Comparison of ENCODE assay signal across 12 cellular contexts in genomic region chr11:119518746-119519382, GRCh38.
DNase-seq lines count a peak whose midpoint lies in the region; ATAC-seq and TF ChIP-seq lines count a peak whose summit lies in the region.
"Had no signal": no experiment of that assay in that cellular context is flagged by ENCODE, and none has a peak within 500 bp of the region (broad histone marks: within the 10 kb centered on the region; RNA-seq: fewer than 3 reads in every experiment).

No MANE protein-coding gene starts in this region.

- peak; percentile 11 for DNase-seq in stimulated activated CD4-positive, alpha-beta T cell treated with anti-CD3 and anti-CD28 coated beads, Interleukin-1b, Interleukin-23, amount 100 ng/mL, for 48 hours
- no peak for DNase-seq in stimulated activated CD4-positive, alpha-beta T cell treated with anti-CD3 and anti-CD28 coated beads, Interleukin-12 subunit alpha, Interleukin-12 subunit beta, amount 100 ng/mL, for 4 hours
- peak; percentile 60 for DNase-seq in fibroblast of mammary gland (ENCODE audit: low read depth)
- DNase-seq in smooth muscle cell of the brain vasculature (ENCODE audit: low read depth, low spot score) = peak; percentile 9
- no peak for DNase-seq in C1 segment of cervical spinal cord (lab: John Stamatoyannopoulos, UW)
- no peak for DNase-seq in stimulated activated naive CD4-positive, alpha-beta T cell treated with Interleukin-2 at 50 U/mL for 16 hours (lab: John Stamatoyannopoulos, UW)
- DNase-seq: COR-L47, NCI-H446, substantia nigra had no signal

- no peak for ATAC-seq in HG03045 (IDR thresholded peaks at IDR 0.05; ENCODE audit: unreplicated experiment)

- no peak overlapping the region for H3K4me3 ChIP-seq in fibroblast of mammary gland (ENCODE audit: control insufficient read depth, low read depth, low read length)
- H3K4me3 ChIP-seq: skin epidermis had no signal

- TF ChIP-seq CTCF in fibroblast of mammary gland (conservative IDR thresholded peaks at IDR 0.05; ENCODE audit: control insufficient read depth, insufficient read depth, low read depth, low read length) = no peak

TF ChIP-seq in PFSK-1, 5 proteins besides CTCF, POLR2A, EP300 and RAD21:
- TF ChIP-seq SIN3A (IDR thresholded peaks at IDR 0.05; ENCODE audit: borderline replicate concordance, insufficient read depth, low read length) (no peak), TAF1 (IDR thresholded peaks at IDR 0.05; ENCODE audit: borderline replicate concordance, insufficient read depth, low read length) (no peak)
- TF ChIP-seq, protein P1, sequence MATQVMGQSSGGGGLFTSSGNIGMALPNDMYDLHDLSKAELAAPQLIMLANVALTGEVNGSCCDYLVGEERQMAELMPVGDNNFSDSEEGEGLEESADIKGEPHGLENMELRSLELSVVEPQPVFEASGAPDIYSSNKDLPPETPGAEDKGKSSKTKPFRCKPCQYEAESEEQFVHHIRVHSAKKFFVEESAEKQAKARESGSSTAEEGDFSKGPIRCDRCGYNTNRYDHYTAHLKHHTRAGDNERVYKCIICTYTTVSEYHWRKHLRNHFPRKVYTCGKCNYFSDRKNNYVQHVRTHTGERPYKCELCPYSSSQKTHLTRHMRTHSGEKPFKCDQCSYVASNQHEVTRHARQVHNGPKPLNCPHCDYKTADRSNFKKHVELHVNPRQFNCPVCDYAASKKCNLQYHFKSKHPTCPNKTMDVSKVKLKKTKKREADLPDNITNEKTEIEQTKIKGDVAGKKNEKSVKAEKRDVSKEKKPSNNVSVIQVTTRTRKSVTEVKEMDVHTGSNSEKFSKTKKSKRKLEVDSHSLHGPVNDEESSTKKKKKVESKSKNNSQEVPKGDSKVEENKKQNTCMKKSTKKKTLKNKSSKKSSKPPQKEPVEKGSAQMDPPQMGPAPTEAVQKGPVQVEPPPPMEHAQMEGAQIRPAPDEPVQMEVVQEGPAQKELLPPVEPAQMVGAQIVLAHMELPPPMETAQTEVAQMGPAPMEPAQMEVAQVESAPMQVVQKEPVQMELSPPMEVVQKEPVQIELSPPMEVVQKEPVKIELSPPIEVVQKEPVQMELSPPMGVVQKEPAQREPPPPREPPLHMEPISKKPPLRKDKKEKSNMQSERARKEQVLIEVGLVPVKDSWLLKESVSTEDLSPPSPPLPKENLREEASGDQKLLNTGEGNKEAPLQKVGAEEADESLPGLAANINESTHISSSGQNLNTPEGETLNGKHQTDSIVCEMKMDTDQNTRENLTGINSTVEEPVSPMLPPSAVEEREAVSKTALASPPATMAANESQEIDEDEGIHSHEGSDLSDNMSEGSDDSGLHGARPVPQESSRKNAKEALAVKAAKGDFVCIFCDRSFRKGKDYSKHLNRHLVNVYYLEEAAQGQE (IDR thresholded peaks at IDR 0.05; ENCODE audit: insufficient read depth in 1 of 2, low read depth in 2 of 2, low read length in 2 of 2) = peak; percentile 86 to 96
TF ChIP-seq in PFSK-1: peak in this region for 1.

Comparison
In these comparisons a context has a peak if more than half of its experiments do, and no peak if none do; other contexts are left out.
1. DNase-seq: peak in stimulated activated CD4-positive, alpha-beta T cell treated with anti-CD3 and anti-CD28 coated beads, Interleukin-1b, Interleukin-23, amount 100 ng/mL, for 48 hours (single experiment), fibroblast of mammary gland (single experiment) and smooth muscle cell of the brain vasculature (single experiment); none in stimulated activated CD4-positive, alpha-beta T cell treated with anti-CD3 and anti-CD28 coated beads, Interleukin-12 subunit alpha, Interleukin-12 subunit beta, amount 100 ng/mL, for 4 hours (single experiment), C1 segment of cervical spinal cord (0 of 14) and stimulated activated naive CD4-positive, alpha-beta T cell treated with Interleukin-2 at 50 U/mL for 16 hours (single experiment).